20 cellular contexts compared by ENCODE assay signal in the genomic region with DNA sequence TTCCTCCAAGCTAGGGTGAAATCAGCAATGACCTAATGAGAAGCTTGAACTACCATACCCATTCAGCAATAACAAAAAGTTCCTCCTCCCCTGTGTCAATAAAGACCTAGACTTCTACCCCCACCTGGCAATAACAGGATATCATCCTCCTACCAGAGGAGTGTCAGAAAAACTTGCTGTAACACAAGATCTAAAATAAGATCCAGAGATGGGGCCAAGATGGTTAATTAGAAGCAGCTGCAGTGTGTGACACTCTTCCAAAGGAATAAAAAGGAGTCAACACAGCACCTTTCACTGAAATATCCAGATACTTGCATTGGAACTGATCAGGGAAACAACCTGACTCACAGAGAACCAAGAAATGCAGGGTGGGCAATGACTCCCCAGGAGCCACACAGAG.
"Had no signal": no experiment of that assay in that cellular context is flagged by ENCODE, and none has a peak within 500 bp of the region (broad histone marks: within the 10 kb centered on the region; RNA-seq: fewer than 3 reads in every experiment).

No MANE protein-coding gene starts in this region.

- DNase-seq: activated CD4-positive, alpha-beta T cell treated with anti-CD3 and anti-CD28 coated beads for 48 hours; activated CD4-positive, alpha-beta T cell treated with anti-CD3 and anti-CD28 coated beads, Interleukin-2, amount 50 U/mL, for 48 hours; activated CD4-positive, CD25-positive, alpha-beta regulatory T cell treated with anti-CD3 and anti-CD28 coated beads, Interleukin-2, amount 50 U/mL, for 72 hours; activated CD8-positive, alpha-beta memory T cell treated with anti-CD3 and anti-CD28 coated beads, Interleukin-2, amount 10 ng/mL, durations not matched to agents 7 days and 5 days; activated effector memory CD4-positive, alpha-beta T cell treated with Interleukin-2 at 50 U/mL for 16 hours; activated naive CD4-positive, alpha-beta T cell; activated naive CD8-positive, alpha-beta T cell treated with anti-CD3 and anti-CD28 coated beads, Interleukin-2, amount 50 U/mL, for 24 hours; activated T-cell treated with anti-CD3 and anti-CD28 coated beads, Interleukin-2, amount 50 U/mL, for 24 hours; amniotic stem cell; Karpas-422; MM.1S; NCI-H1105; NCI-H1436; NCI-H1694 treated with DMSO at 0.1 percent for 48 hours; NCI-H2029 treated with DMSO at 0.1 percent for 48 hours; NCI-H510A treated with DMSO at 0.1 percent for 48 hours; PC-3; SHP77 treated with DMSO at 0.1 percent for 48 hours had no signal

- ATAC-seq: activated CD8-positive, alpha-beta memory T cell treated with anti-CD3 and anti-CD28 coated beads, Interleukin-2, amount 10 ng/mL, durations not matched to agents 7 days and 5 days; activated naive CD4-positive, alpha-beta T cell treated with anti-CD3 and anti-CD28 coated beads, Interleukin-2, amount 50 U/mL, for 72 hours; activated naive CD8-positive, alpha-beta T cell treated with anti-CD3 and anti-CD28 coated beads, Interleukin-2, amount 50 U/mL, for 24 hours; PC-3; WTC11 had no signal
